2 cellular contexts compared by ENCODE assay signal in the genomic region with DNA sequence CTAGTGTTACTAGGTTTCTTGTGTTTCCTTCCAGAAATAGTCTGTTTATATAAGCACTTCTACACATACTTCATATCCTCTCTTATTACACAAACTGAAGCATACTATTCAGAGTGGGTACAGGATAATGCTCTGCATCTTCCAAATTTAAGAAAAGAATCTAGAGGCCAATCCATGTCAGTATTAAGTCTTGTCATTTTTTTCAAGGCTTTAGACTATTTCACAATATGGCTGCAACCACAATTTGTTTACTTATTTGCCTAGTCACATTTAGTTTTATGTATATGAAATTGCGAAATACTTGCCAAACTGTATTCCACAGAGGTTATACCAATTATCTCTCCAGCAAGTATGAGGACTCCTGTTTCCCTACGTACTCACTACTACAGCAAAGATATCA.
TF ChIP-seq lines count a peak whose summit lies in the region.

No MANE protein-coding gene starts in this region.

TF ChIP-seq in Ishikawa, 13 proteins besides CTCF, POLR2A, EP300 and RAD21:
- no peak for TF ChIP-seq TAF1 (IDR thresholded peaks at IDR 0.05; ENCODE audit: low read depth)
- TF ChIP-seq TEAD4 (IDR thresholded peaks at IDR 0.05), result no peak
- TF ChIP-seq ZBTB7A (IDR thresholded peaks at IDR 0.05; ENCODE audit: low read depth), result no peak
- peak; percentile 85 for TF ChIP-seq CEBPB (IDR thresholded peaks at IDR 0.05)
- TF ChIP-seq, protein P1, sequence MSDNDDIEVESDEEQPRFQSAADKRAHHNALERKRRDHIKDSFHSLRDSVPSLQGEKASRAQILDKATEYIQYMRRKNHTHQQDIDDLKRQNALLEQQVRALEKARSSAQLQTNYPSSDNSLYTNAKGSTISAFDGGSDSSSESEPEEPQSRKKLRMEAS (IDR thresholded peaks at IDR 0.05), result no peak

TF ChIP-seq in K562, 482 proteins besides CTCF, POLR2A, EP300 and RAD21:
- TF ChIP-seq SNIP1 (IDR thresholded peaks at IDR 0.05; ENCODE audit: low read depth), result no peak
- TF ChIP-seq BRD4 (IDR thresholded peaks at IDR 0.05), result no peak
- TF ChIP-seq EP400 (IDR thresholded peaks at IDR 0.05), result no peak
- no peak for TF ChIP-seq COPS2 (conservative IDR thresholded peaks at IDR 0.05)
- TF ChIP-seq ELF4 (CRISPR knock-in tag; IDR thresholded peaks at IDR 0.05), result no peak
- no peak for TF ChIP-seq ZNF3 (CRISPR knock-in tag; IDR thresholded peaks at IDR 0.05)
- no peak for TF ChIP-seq ZNF408 (CRISPR knock-in tag; IDR thresholded peaks at IDR 0.05; ENCODE audit: low read depth)
- no peak for TF ChIP-seq PTTG1 (tag; IDR thresholded peaks at IDR 0.05; ENCODE audit: low read depth)
- no peak for TF ChIP-seq NR2C2 (CRISPR knock-in tag; IDR thresholded peaks at IDR 0.05)
- TF ChIP-seq NR2C2 (tag; IDR thresholded peaks at IDR 0.05), result no peak
- TF ChIP-seq, protein P2, sequence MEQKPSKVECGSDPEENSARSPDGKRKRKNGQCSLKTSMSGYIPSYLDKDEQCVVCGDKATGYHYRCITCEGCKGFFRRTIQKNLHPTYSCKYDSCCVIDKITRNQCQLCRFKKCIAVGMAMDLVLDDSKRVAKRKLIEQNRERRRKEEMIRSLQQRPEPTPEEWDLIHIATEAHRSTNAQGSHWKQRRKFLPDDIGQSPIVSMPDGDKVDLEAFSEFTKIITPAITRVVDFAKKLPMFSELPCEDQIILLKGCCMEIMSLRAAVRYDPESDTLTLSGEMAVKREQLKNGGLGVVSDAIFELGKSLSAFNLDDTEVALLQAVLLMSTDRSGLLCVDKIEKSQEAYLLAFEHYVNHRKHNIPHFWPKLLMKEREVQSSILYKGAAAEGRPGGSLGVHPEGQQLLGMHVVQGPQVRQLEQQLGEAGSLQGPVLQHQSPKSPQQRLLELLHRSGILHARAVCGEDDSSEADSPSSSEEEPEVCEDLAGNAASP (IDR thresholded peaks at IDR 0.05), result no peak
- no peak for TF ChIP-seq ZKSCAN3 (CRISPR knock-in tag; IDR thresholded peaks at IDR 0.05)
- TF ChIP-seq RB1 (IDR thresholded peaks at IDR 0.05; ENCODE audit: low read depth), result no peak
- TF ChIP-seq SMARCE1 (IDR thresholded peaks at IDR 0.05), result no peak
- no peak for TF ChIP-seq PHB2 (IDR thresholded peaks at IDR 0.05; ENCODE audit: low read depth)
- TF ChIP-seq, protein P3, sequence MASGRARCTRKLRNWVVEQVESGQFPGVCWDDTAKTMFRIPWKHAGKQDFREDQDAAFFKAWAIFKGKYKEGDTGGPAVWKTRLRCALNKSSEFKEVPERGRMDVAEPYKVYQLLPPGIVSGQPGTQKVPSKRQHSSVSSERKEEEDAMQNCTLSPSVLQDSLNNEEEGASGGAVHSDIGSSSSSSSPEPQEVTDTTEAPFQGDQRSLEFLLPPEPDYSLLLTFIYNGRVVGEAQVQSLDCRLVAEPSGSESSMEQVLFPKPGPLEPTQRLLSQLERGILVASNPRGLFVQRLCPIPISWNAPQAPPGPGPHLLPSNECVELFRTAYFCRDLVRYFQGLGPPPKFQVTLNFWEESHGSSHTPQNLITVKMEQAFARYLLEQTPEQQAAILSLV (tag; IDR thresholded peaks at IDR 0.05), result 0 out of 2 replicates have a peak, but pooled peaks have one; percentile 49
- TF ChIP-seq CBX1 (IDR thresholded peaks at IDR 0.05; ENCODE audit: low read depth), result no peak
- no peak for TF ChIP-seq GABPB2 (CRISPR knock-in tag; conservative IDR thresholded peaks at IDR 0.05)
- TF ChIP-seq CEBPB (tag; IDR thresholded peaks at IDR 0.05), result peak; percentile 99
- TF ChIP-seq ZSCAN32 (CRISPR knock-in tag; IDR thresholded peaks at IDR 0.05), result no peak
- no peak for TF ChIP-seq HEY1 (CRISPR knock-in tag; IDR thresholded peaks at IDR 0.05; ENCODE audit: borderline replicate concordance)
- TF ChIP-seq ATF3 (IDR thresholded peaks at IDR 0.05), result no peak
- TF ChIP-seq ATF3 (CRISPR knock-in tag; conservative IDR thresholded peaks at IDR 0.05), result no peak
- TF ChIP-seq CEBPG (CRISPR knock-in tag; IDR thresholded peaks at IDR 0.05), result peak; percentile 53; the same call in 1 of the 2 replicates
- peak; percentile 96 to 98 for TF ChIP-seq CEBPG (tag; conservative IDR thresholded peaks at IDR 0.05 in 1 of 2, IDR thresholded peaks at IDR 0.05 in 1 of 2)
